In genomic region chr10:63889756-63890155, GRCh38 we compare ENCODE assay signal across 15 cellular contexts.
A peak's percentile ranks its signal among the peaks of the same experiment; 100 is the strongest.
DNase-seq lines count a peak whose midpoint lies in the region; TF ChIP-seq lines count a peak whose summit lies in the region.
"Had no signal": no experiment of that assay in that cellular context is flagged by ENCODE, and none has a peak within 500 bp of the region (broad histone marks: within the 10 kb centered on the region; RNA-seq: fewer than 3 reads in every experiment).

No MANE protein-coding gene starts in this region.

- 75 to 77% methylated on average over 5 of the region's 5 CpGs for WGBS in testis, 2 donors

- no peaks in the 10 kb centered on the region for H3K27me3 ChIP-seq in BE2C
- H3K27me3 ChIP-seq in neural progenitor cell = no peaks in the 10 kb centered on the region
- H3K27me3 ChIP-seq in testis = no peaks in the 10 kb centered on the region
- H3K27me3 ChIP-seq: BLaER1 had no signal

- H3K9me3 ChIP-seq in BE2C (no peaks in the 10 kb centered on the region), neural progenitor cell (ENCODE audit: low read depth) (no peaks in the 10 kb centered on the region), testis (no peaks in the 10 kb centered on the region)
- H3K9me3 ChIP-seq: Caco-2 had no signal

- H3K27ac Mint-ChIP-seq in neural progenitor cell = peak overlapping the region; percentile 52
- H3K27ac Mint-ChIP-seq: CD8-positive, alpha-beta memory T cell; H9 had no signal

- intact Hi-C loops in testis (cut with DNase I; ENCODE audit: low total_unique reads) = no loop called here

- H3K4me1 ChIP-seq in BE2C (no peaks in the 10 kb centered on the region), neural progenitor cell (peaks cover 25% of the 10 kb centered on the region), testis (no peaks in the 10 kb centered on the region)
- H3K4me1 ChIP-seq: BLaER1, Caco-2 had no signal

- H3K79me2 ChIP-seq in neural progenitor cell (ENCODE audit: low read depth) = no peaks in the 10 kb centered on the region

- H3K4me3 ChIP-seq in BE2C (ENCODE audit: low read depth, low read length) = peak overlapping the region; percentile 17
- no peak overlapping the region for H3K4me3 ChIP-seq in neural progenitor cell
- H3K4me3 ChIP-seq in testis = no peak overlapping the region
- H3K4me3 ChIP-seq: BLaER1, GM12878, GM23248 had no signal

- peaks cover 24% of the 10 kb centered on the region for H3K4me1 Mint-ChIP-seq in neural progenitor cell
- H3K4me1 Mint-ChIP-seq: CD8-positive, alpha-beta memory T cell had no signal

- H3K36me3 ChIP-seq in BE2C (no peaks in the 10 kb centered on the region), neural progenitor cell (no peaks in the 10 kb centered on the region), testis (ENCODE audit: low read depth, missing control alignments) (no peaks in the 10 kb centered on the region)
- H3K36me3 ChIP-seq: BLaER1 had no signal

- TF ChIP-seq CTCF in BE2C (IDR thresholded peaks at IDR 0.05; ENCODE audit: low read depth, low read length) = no peak
- no peak for TF ChIP-seq CTCF in neural progenitor cell (IDR thresholded peaks at IDR 0.05)
- no peak for TF ChIP-seq CTCF in testis (IDR thresholded peaks at IDR 0.05)

- H3K9ac ChIP-seq in neural progenitor cell = no peak overlapping the region
- H3K9ac ChIP-seq: BLaER1, GM23248 had no signal

- H3K4me3 Mint-ChIP-seq in neural progenitor cell = no peak overlapping the region
- H3K4me3 Mint-ChIP-seq: CD8-positive, alpha-beta memory T cell; H9 had no signal

- H3K27ac ChIP-seq in neural progenitor cell = no peak overlapping the region
- H3K27ac ChIP-seq in testis = no peak overlapping the region
- H3K27ac ChIP-seq: BLaER1, GM23248 had no signal

- peak overlapping the region; percentile 1 for H2AFZ ChIP-seq in neural progenitor cell (replicated peaks)
- H2AFZ ChIP-seq: GM23248 had no signal

- no peaks in the 10 kb centered on the region for H4K20me1 ChIP-seq in neural progenitor cell (ENCODE audit: low read depth)
- H4K20me1 ChIP-seq: BLaER1 had no signal

- H3F3A ChIP-seq in neural progenitor cell (ENCODE audit: low read depth) = peaks cover 11% of the 10 kb centered on the region

- DNase-seq in BE2C = no peak
- peak; percentile 4 for DNase-seq in RPMI7951 (ENCODE audit: low read depth)
- peak; percentile 87 for DNase-seq in cerebellar cortex (ENCODE audit: low spot score)
- DNase-seq in neural progenitor cell (ENCODE audit: low spot score) = no peak
- DNase-seq in SW 1271 (lab: John Stamatoyannopoulos, UW) = no peak
- no peak for DNase-seq in ureter (ENCODE audit: low spot score)
- DNase-seq in testis = no peak
- DNase-seq: Caco-2; CD8-positive, alpha-beta memory T cell; DMS53; GM23248; H9; IMR-90 had no signal

- no peak for TF ChIP-seq POLR2A in testis (IDR thresholded peaks at IDR 0.05)

- no peaks in the 10 kb centered on the region for H3K27me3 Mint-ChIP-seq in neural progenitor cell (ENCODE audit: insufficient read depth, low read depth)

- H3K9me3 Mint-ChIP-seq in neural progenitor cell = peaks cover 10% of the 10 kb centered on the region
- H3K9me3 Mint-ChIP-seq: CD8-positive, alpha-beta memory T cell; H9 had no signal

- H3K36me3 Mint-ChIP-seq in neural progenitor cell = peaks cover 5% of the 10 kb centered on the region
- H3K36me3 Mint-ChIP-seq: CD8-positive, alpha-beta memory T cell had no signal

- no peak overlapping the region for H3K4me2 ChIP-seq in neural progenitor cell
- H3K4me2 ChIP-seq: BLaER1 had no signal

Comparison
In these comparisons a context has a peak if more than half of its experiments do, and no peak if none do; other contexts are left out.
1. DNase-seq: peak in RPMI7951 (single experiment) and cerebellar cortex (single experiment); none in BE2C (single experiment), neural progenitor cell (single experiment), SW 1271 (0 of 2), ureter (single experiment) and testis (single experiment).